ENCODE assay signal across 10 cellular contexts in the genomic region with DNA sequence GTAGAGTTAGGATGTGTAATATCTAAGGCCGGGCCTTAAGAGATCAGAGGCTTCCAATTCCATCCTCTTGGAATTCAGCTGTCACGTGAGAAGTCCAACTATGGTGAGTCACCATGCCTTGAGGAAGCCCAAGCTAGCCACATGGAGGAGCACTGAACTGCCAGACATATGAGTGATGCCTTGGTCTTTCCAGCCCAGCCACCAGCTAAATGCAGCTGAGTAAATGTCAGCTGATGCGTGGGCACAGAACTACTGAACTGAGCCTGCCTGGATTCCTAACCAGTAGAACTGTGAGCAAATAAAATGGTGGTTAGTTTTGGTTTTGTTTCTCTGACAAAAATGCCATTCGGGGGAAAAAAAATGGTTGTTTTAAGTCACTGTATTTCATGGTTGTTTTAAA.
A peak's percentile ranks its signal among the peaks of the same experiment; 100 is the strongest.
DNase-seq lines count a peak whose midpoint lies in the region; TF ChIP-seq lines count a peak whose summit lies in the region.
"Had no signal": no experiment of that assay in that cellular context is flagged by ENCODE, and none has a peak within 500 bp of the region (broad histone marks: within the 10 kb centered on the region; RNA-seq: fewer than 3 reads in every experiment).

No MANE protein-coding gene starts in this region.

- H3K9me3 ChIP-seq in osteoblast (ENCODE audit: low read depth, low read length): no peaks in the 10 kb centered on the region
- H3K9me3 ChIP-seq: BLaER1, neutrophil had no signal

- peak overlapping the region; percentile 97 for H3K27ac ChIP-seq in osteoblast (ENCODE audit: low read depth, low read length)
- H3K27ac ChIP-seq: BLaER1, neutrophil had no signal

- peak; percentile 33 for TF ChIP-seq CTCF in osteoblast (IDR thresholded peaks at IDR 0.05; ENCODE audit: extremely low read depth, low read depth, low read length)

- H3K4me2 ChIP-seq in osteoblast (ENCODE audit: insufficient read depth, low read length): peak overlapping the region; percentile 74
- H3K4me2 ChIP-seq: BLaER1 had no signal

- H3K79me2 ChIP-seq in osteoblast (ENCODE audit: insufficient read depth, low read length): no peaks in the 10 kb centered on the region

- H3K36me3 ChIP-seq in osteoblast (ENCODE audit: insufficient read depth, low read length): no peaks in the 10 kb centered on the region
- H3K36me3 ChIP-seq: BLaER1, neutrophil had no signal

- H3K27me3 ChIP-seq in osteoblast (ENCODE audit: insufficient read depth, low read length): no peaks in the 10 kb centered on the region
- H3K27me3 ChIP-seq: BLaER1, neutrophil had no signal

- DNase-seq in SIG-M5 treated with dmso at 0.1 percent for 504 hours (lab: John Stamatoyannopoulos, UW; ENCODE audit: unreplicated experiment) (peak; percentile 32), SIG-M5 (lab: John Stamatoyannopoulos, UW) (no peak), HK-2 (ENCODE audit: unreplicated experiment) (peak; percentile 86), osteoblast (ENCODE audit: insufficient read length, low spot score, missing footprints) (peak; percentile 90), NCI-H1694 treated with DMSO at 0.1 percent for 48 hours (lab: John Stamatoyannopoulos, UW) (no peak), GF-D8 (lab: John Stamatoyannopoulos, UW) (no peak), epidermal melanocyte (ENCODE audit: insufficient read length, low spot score) (no peak)
- DNase-seq in activated T-helper 9 cell treated with anti-CD3 and anti-CD28 coated beads, Interleukin-2, amount 50 U/mL, for 16 hours (ENCODE audit: low read depth): peak; percentile 36

- H3K4me1 ChIP-seq in osteoblast (ENCODE audit: insufficient read depth, low read length): peaks cover 30% of the 10 kb centered on the region

- H3K4me3 ChIP-seq in osteoblast (ENCODE audit: insufficient read depth, low read length): peak overlapping the region; percentile 21
- H3K4me3 ChIP-seq: BLaER1 had no signal

- no peaks in the 10 kb centered on the region for H4K20me1 ChIP-seq in osteoblast (ENCODE audit: insufficient read depth, low read length)
- H4K20me1 ChIP-seq: BLaER1 had no signal

- no peak overlapping the region for H2AFZ ChIP-seq in osteoblast (ENCODE audit: low read length)

Comparison
In these comparisons a context has a peak if more than half of its experiments do, and no peak if none do; other contexts are left out.
1. DNase-seq: peak in SIG-M5 treated with dmso at 0.1 percent for 504 hours (single experiment), HK-2 (single experiment), activated T-helper 9 cell treated with anti-CD3 and anti-CD28 coated beads, Interleukin-2, amount 50 U/mL, for 16 hours (single experiment) and osteoblast (single experiment); none in SIG-M5 (single experiment), NCI-H1694 treated with DMSO at 0.1 percent for 48 hours (single experiment), GF-D8 (single experiment) and epidermal melanocyte (single experiment).